ENCODE assay signal across 6 cellular contexts in the genomic region with DNA sequence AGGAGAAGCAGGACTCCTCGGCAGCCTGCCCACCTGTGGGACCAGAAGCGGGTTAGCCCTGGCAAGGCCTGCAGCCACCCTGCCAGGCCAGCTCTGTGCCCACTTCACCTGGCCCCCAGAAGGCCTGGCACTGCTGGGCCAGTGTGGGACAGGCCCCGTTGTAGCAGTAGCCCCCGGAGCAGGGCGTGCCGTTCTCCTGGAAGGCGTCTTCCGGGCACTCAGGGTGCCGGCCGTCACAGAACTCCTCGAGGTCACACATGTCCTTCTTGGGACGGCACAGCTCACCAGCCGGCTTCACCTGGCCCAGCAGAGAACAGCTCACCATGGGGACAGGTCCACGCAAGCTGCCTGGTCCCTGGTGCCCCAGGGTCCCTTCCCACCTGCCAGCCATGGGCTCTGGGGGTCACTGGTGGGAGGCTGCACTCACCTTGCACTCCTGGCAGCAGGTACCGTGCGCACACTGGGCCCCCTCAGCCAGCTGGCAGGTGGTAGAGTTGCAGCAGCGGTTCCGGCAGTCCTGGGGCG. TPM values are rescaled to one million over a fixed set of nuclear protein-coding genes. Genes with fewer than 3 reads are reported as not detected.
"Had no signal": no experiment of that assay in that cellular context is flagged by ENCODE, and none has a peak within 500 bp of the region (broad histone marks: within the 10 kb centered on the region; RNA-seq: fewer than 3 reads in every experiment).

No MANE protein-coding gene starts in this region.

- H2AFZ ChIP-seq: GM23338 had no signal

- H3K4me2 ChIP-seq: GM23338 had no signal

- DNase-seq: H9, HCEC 1CT, IMR-90 had no signal

- H3K4me3 ChIP-seq: GM23338, K562 had no signal

RNA-seq across cellular contexts. Expression of a gene that starts 33.2 kb away (rescaled TPM):
- total RNA-seq: HT-29, IMR-90 had no signal
- polyA plus RNA-seq: IMR-90 had no signal

RNA-seq across cellular contexts. Expression of a gene that starts 40.8 kb away (rescaled TPM):
- total RNA-seq: HT-29, IMR-90 had no signal
- polyA plus RNA-seq: IMR-90 had no signal
